In genomic region chr15:40104296-40104864, GRCh38 we compare ENCODE assay signal across 1 cellular context.
TF ChIP-seq lines count a peak whose summit lies in the region.

No MANE protein-coding gene starts in this region.

TF ChIP-seq in WTC11, 78 proteins besides CTCF, POLR2A, EP300 and RAD21 (continued from another document):
- no peak for TF ChIP-seq ARID4B (CRISPR knock-in tag; IDR thresholded peaks at IDR 0.05; ENCODE audit: borderline replicate concordance)
- TF ChIP-seq ZNF396 (CRISPR knock-in tag; IDR thresholded peaks at IDR 0.05; ENCODE audit: borderline replicate concordance), result no peak
- TF ChIP-seq ZNF423 (CRISPR knock-in tag; IDR thresholded peaks at IDR 0.05), result no peak
TF ChIP-seq in WTC11: peak in this region for 0.
